ENCODE assay signal across 25 cellular contexts in the genomic region with DNA sequence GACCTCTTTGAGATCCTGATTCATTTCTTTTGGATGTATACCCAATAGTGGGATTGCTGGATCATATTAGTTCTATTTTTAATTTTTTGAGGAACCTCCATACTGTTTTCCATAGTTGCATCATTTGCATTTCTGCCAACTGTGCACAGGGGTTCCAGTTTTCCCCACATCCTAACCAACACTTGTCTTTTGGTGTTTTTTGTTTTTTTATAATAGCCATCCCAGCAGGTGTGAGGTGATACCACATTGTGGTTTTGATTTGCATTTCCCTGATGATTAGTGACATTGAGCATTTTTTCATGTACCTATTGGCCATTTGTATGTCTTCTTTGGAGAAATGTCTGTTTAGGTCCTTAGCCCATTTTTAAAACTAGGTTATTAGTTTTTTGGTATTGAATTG. TPM values are rescaled to one million over a fixed set of nuclear protein-coding genes. Genes with fewer than 3 reads are reported as not detected.
DNase-seq lines count a peak whose midpoint lies in the region; ATAC-seq, FAIRE-seq and TF ChIP-seq lines count a peak whose summit lies in the region.
"Had no signal": no experiment of that assay in that cellular context is flagged by ENCODE, and none has a peak within 500 bp of the region (broad histone marks: within the 10 kb centered on the region; RNA-seq: fewer than 3 reads in every experiment).

No MANE protein-coding gene starts in this region.

- no peak for FAIRE-seq in K562 (lab: Jason Lieb, UNC)
- FAIRE-seq: astrocyte, small intestine had no signal

- peaks cover 4% of the 10 kb centered on the region for H3K9me1 ChIP-seq in K562 (ENCODE audit: control insufficient read depth, insufficient read depth, low read length)

- H3K4me3 ChIP-seq in OCI-LY1 (ENCODE audit: low read depth, low read length, poor library complexity, severe bottlenecking) (peak overlapping the region; percentile 6), K562 (no peak overlapping the region)
- H3K4me3 ChIP-seq: esophagus squamous epithelium, GM23338 had no signal

- ATAC-seq in GM18502 (IDR thresholded peaks at IDR 0.05; ENCODE audit: poor library complexity, unreplicated experiment) (peak; percentile 25), K562 (no peak), HG03460 (IDR thresholded peaks at IDR 0.05; ENCODE audit: unreplicated experiment) (no peak), HG02571 (IDR thresholded peaks at IDR 0.05; ENCODE audit: unreplicated experiment) (no peak)
- ATAC-seq: GM23338, WTC11 had no signal

- in situ Hi-C loops in K562 (cut with MboI), result no loop called here

- H2AFZ ChIP-seq in OCI-LY1 (ENCODE audit: low read length), result no peak overlapping the region
- H2AFZ ChIP-seq in K562 (ENCODE audit: low read depth, low read length), result no peak overlapping the region
- H2AFZ ChIP-seq: GM23338 had no signal

- intact Hi-C loops in K562 (cut with micrococcal nuclease), result no loop called here

- CTCF ChIA-PET in K562 (lab: Yijun Ruan, JAX; ENCODE audit: low intra/inter-chr PET ratio), result no interaction called here

- peak overlapping the region; percentile 39 for H3K4me3 Mint-ChIP-seq in T-helper 2 cell treated with Interferon-gamma antibody and Interleukin-4, amounts not matched to agents 5 μg/mL and 100 μg/mL, for 36 hours
- H3K4me3 Mint-ChIP-seq: GM23338, WTC11 had no signal

- H3K9me3 ChIP-seq in OCI-LY1 (ENCODE audit: low read length), result no peaks in the 10 kb centered on the region
- no peaks in the 10 kb centered on the region for H3K9me3 ChIP-seq in K562 (replicated peaks; ENCODE audit: control insufficient read depth, insufficient read depth, low read depth, low read length)
- H3K9me3 ChIP-seq: esophagus squamous epithelium had no signal

- peak overlapping the region; percentile 34 for H3K4me2 ChIP-seq in OCI-LY1 (ENCODE audit: low read length)
- peak overlapping the region; percentile 56; the same call in 1 of the 2 replicates for H3K4me2 ChIP-seq in K562 (ENCODE audit: insufficient read depth, low read length)
- H3K4me2 ChIP-seq: GM23338 had no signal

- TF ChIP-seq EP300 in K562 (IDR thresholded peaks at IDR 0.05; ENCODE audit: low read length), result no peak

- H3K79me2 ChIP-seq in OCI-LY1 (ENCODE audit: insufficient read depth, low read length), result no peaks in the 10 kb centered on the region
- H3K79me2 ChIP-seq in K562 (ENCODE audit: control insufficient read depth, insufficient read depth, low read length), result 0 out of 3 replicates have a peak, but pooled peaks cover 4% of the 10 kb centered on the region

- no TSS peak for BruUV-seq in K562 (replicated peaks; lab: Mats Ljungman, UMichigan)

- H3K9ac ChIP-seq in OCI-LY1 (ENCODE audit: low read length), result peak overlapping the region; percentile 55
- no peak overlapping the region for H3K9ac ChIP-seq in K562 (ENCODE audit: insufficient read depth in 1 of 2, low read depth in 2 of 2, low read length in 2 of 2)

- H3K36me3 ChIP-seq in OCI-LY1 (ENCODE audit: insufficient read depth, low read length) (peaks cover 18% of the 10 kb centered on the region), K562 (ENCODE audit: control insufficient read depth, insufficient read depth, low read length) (peaks cover 19% of the 10 kb centered on the region)

- H3K27me3 Mint-ChIP-seq in T-helper 2 cell treated with Interferon-gamma antibody and Interleukin-4, amounts not matched to agents 5 μg/mL and 100 μg/mL, for 36 hours (ENCODE audit: low read depth), result no peaks in the 10 kb centered on the region

- no peak for TF ChIP-seq RAD21 in K562 (CRISPR knock-in tag; conservative IDR thresholded peaks at IDR 0.05 in 1 of 2, IDR thresholded peaks at IDR 0.05 in 1 of 2)

- POLR2A ChIA-PET in K562 (lab: Yijun Ruan, JAX), result interaction anchor here (0.9 to 2.1 kb wide), 4 partner anchors 8 to 22 kb away, joined by 3 to 10 read pairs (median 4); no protein-coding TSS in a partner anchor

- peaks cover 52% of the 10 kb centered on the region for H3K36me3 Mint-ChIP-seq in T-helper 2 cell treated with Interferon-gamma antibody and Interleukin-4, amounts not matched to agents 5 μg/mL and 100 μg/mL, for 36 hours (ENCODE audit: low read depth)
- H3K36me3 Mint-ChIP-seq: WTC11 had no signal

- no peak for TF ChIP-seq CTCF in OCI-LY1 (IDR thresholded peaks at IDR 0.05; ENCODE audit: low read length)
- TF ChIP-seq CTCF in K562 (IDR thresholded peaks at IDR 0.05 in 2 of 3, conservative IDR thresholded peaks at IDR 0.05 in 1 of 3; ENCODE audit: insufficient read depth in 2 of 3, low read depth in 1 of 3, low read length in 3 of 3), result no peak

- H3K27me3 ChIP-seq in OCI-LY1 (ENCODE audit: insufficient read depth, low read length), result no peaks in the 10 kb centered on the region
- no peaks in the 10 kb centered on the region for H3K27me3 ChIP-seq in K562 (ENCODE audit: control insufficient read depth in 2 of 2, insufficient read depth in 2 of 2, low read length in 2 of 2)
- H3K27me3 ChIP-seq: esophagus squamous epithelium had no signal

- H3K27ac Mint-ChIP-seq in T-helper 2 cell treated with Interferon-gamma antibody and Interleukin-4, amounts not matched to agents 5 μg/mL and 100 μg/mL, for 36 hours, result peak overlapping the region; percentile 60

- H3F3A ChIP-seq in OCI-LY1 (ENCODE audit: insufficient read depth, low read length), result peaks cover 17% of the 10 kb centered on the region

- no peaks in the 10 kb centered on the region for H3K9me3 Mint-ChIP-seq in T-helper 2 cell treated with Interferon-gamma antibody and Interleukin-4, amounts not matched to agents 5 μg/mL and 100 μg/mL, for 36 hours
- H3K9me3 Mint-ChIP-seq: GM23338, WTC11 had no signal

- H3K27ac ChIP-seq in OCI-LY1 (ENCODE audit: low read depth, low read length, poor library complexity, severe bottlenecking) (peak overlapping the region; percentile 96), K562 (ENCODE audit: extremely low read depth, low read depth, low read length) (peak overlapping the region; percentile 81; the same call in 2 of the 3 replicates)
- H3K27ac ChIP-seq: esophagus squamous epithelium had no signal

- H4K20me1 ChIP-seq in OCI-LY1 (ENCODE audit: insufficient read depth, low read length) (no peaks in the 10 kb centered on the region), K562 (replicated peaks; ENCODE audit: control insufficient read depth, insufficient read depth, low read length) (no peaks in the 10 kb centered on the region)

- H3K4me1 ChIP-seq in OCI-LY1 (ENCODE audit: insufficient read depth, low read length, severe bottlenecking) (peaks cover 89% of the 10 kb centered on the region), K562 (replicated peaks in 1 of 2; ENCODE audit: control insufficient read depth in 2 of 2, insufficient read depth in 2 of 2, low read length in 2 of 2) (peaks cover 8 to 48% of the 10 kb centered on the region in 2 experiments; a peak in 4 of 5 replicates)

- TF ChIP-seq POLR2A in K562 (conservative IDR thresholded peaks at IDR 0.05), result no peak

- H3K9me2 ChIP-seq in OCI-LY1 (ENCODE audit: low read depth, low read length), result no peaks in the 10 kb centered on the region

- peaks cover 49% of the 10 kb centered on the region for H3K4me1 Mint-ChIP-seq in T-helper 2 cell treated with Interferon-gamma antibody and Interleukin-4, amounts not matched to agents 5 μg/mL and 100 μg/mL, for 36 hours (ENCODE audit: low read depth)
- H3K4me1 Mint-ChIP-seq: GM23338, WTC11 had no signal

- no peak for DNase-seq in T-helper 2 cell treated with Interferon-gamma antibody and Interleukin-4, amounts not matched to agents 5 μg/mL and 100 μg/mL, for 36 hours (ENCODE audit: low spot score)
- DNase-seq in T-helper 2 cell (no peak), K562 (ENCODE audit: extremely low read depth in 1 of 4, low spot score in 3 of 4) (no peak), AG20443 (ENCODE audit: low spot score) (no peak)
- DNase-seq: 8988T; activated gamma-delta T cell treated with Interleukin-2 at 50 U/mL for 16 hours; cerebellar nuclear complex; DMS 273 treated with DMSO at 0.1 percent for 48 hours; effector CD8-positive, alpha-beta T cell; esophagus squamous epithelium; GF-D8; midbrain; NCI-H1417; NCI-H524 treated with DMSO at 0.1 percent for 48 hours; Right ventricle myocardium superior; small intestine; stimulated activated CD4-positive, alpha-beta T cell treated with anti-CD3 and anti-CD28 coated beads, Interleukin-4, amount 100 ng/mL, for 24 hours had no signal

TF ChIP-seq in K562, 482 proteins besides CTCF, POLR2A, EP300 and RAD21:
- no peak; the same call in 1 of the 2 replicates for TF ChIP-seq CEBPG (CRISPR knock-in tag; IDR thresholded peaks at IDR 0.05)
- TF ChIP-seq CEBPG (tag; conservative IDR thresholded peaks at IDR 0.05 in 1 of 2, IDR thresholded peaks at IDR 0.05 in 1 of 2), result peak in 1 of 2 experiments; percentile 34; a peak in 1 of 4 replicates
- TF ChIP-seq POLR2AphosphoS2 (IDR thresholded peaks at IDR 0.05; ENCODE audit: low read length), result no peak

RNA-seq across cellular contexts. Expression of a gene that starts 18.8 kb away (rescaled TPM):
- 3.6 and 4.7 TPM in 2 replicates for total RNA-seq in K562 (2011; cell fraction: chromatin; rRNA removed; ENCODE audit: low replicate concordance)
- 2.6 and 4.0 TPM in 2 replicates for total RNA-seq in K562 (2011; cell fraction: nucleolus; rRNA removed)
- 4.1 and 5.4 TPM in 2 replicates for total RNA-seq in K562 (2011; cell fraction: nucleoplasm; rRNA removed)
- total RNA-seq in K562 (2014; rRNA removed), result 1.3 and 1.6 TPM in 2 replicates
- 2.9 and 3.5 TPM in 2 replicates for total RNA-seq in K562 (2014; rRNA removed; fragmentation: Illumina TruSeq; extraction: Trizol)
- total RNA-seq in K562 (2015; rRNA removed; fragmentation: Illumina TruSeq; extraction: Trizol), result 9.3 and 10.0 TPM in 2 replicates
- 2.3 TPM in 2 replicates for total RNA-seq in K562 (2021)
- polyA plus RNA-seq in K562 (2011; rRNA removed), result 2.6 and 9.4 TPM in 2 replicates
- 1.7 and 5.1 TPM in 2 replicates for polyA plus RNA-seq in K562 (2011; cell fraction: cytosol; rRNA removed)
- polyA plus RNA-seq in K562 (2011; cell fraction: nucleus; rRNA removed), result 0.97 and 2.6 TPM in 2 replicates
- polyA plus RNA-seq in K562 (2012), result 3.7 and 8.1 TPM in 2 replicates
- polyA plus RNA-seq in K562 (2014; fragmentation: Illumina TruSeq; extraction: Trizol), result 3.6 and 3.7 TPM in 2 replicates
- 10 to 100 TPM in 1 of 2 experiments, 1 to 10 TPM in 1; 6.9 to 10.2 TPM for polyA plus RNA-seq in K562 (2014; fragmentation: Nextera tagmentation; extraction: Ambion mirVana)
- 1.9 and 2.5 TPM in 2 replicates for polyA plus RNA-seq in K562 (2014; rRNA removed)
- polyA minus RNA-seq in K562 (2011; rRNA and poly(A)+ RNA removed), result 2.0 and 6.3 TPM in 2 replicates
- polyA minus RNA-seq in K562 (2011; cell fraction: cytosol; rRNA and poly(A)+ RNA removed), result 2.6 TPM in 1 of 2 replicates, not detected in the other
- 0.78 and 0.81 TPM in 2 replicates for polyA minus RNA-seq in K562 (2011; cell fraction: nucleus; rRNA and poly(A)+ RNA removed)
- total RNA-seq: GM23338, pulmonary artery endothelial cell had no signal
